ENCODE assay signal across 13 cellular contexts in the genomic region with DNA sequence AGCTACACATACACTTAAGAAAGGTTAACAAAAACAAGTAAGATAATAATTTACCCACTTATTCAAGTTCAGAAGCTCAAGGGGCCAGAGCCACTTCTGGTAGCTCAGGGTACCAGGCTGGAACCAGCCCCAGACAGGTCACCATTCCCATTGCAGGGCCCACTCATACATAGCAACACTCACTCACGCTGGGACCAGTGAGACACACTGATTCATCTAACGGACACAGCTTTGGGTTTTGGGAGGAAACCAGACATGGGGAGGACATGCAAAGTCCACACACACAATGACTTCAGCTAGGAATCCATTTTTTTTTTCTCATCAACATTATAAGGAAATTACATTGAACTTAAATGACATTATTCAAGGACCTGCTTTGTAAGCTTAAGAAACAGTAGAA.
"Had no signal": no experiment of that assay in that cellular context is flagged by ENCODE, and none has a peak within 500 bp of the region (broad histone marks: within the 10 kb centered on the region; RNA-seq: fewer than 3 reads in every experiment).

No MANE protein-coding gene starts in this region.

- ATAC-seq: activated naive CD4-positive, alpha-beta T cell treated with anti-CD3 and anti-CD28 coated beads, Interleukin-2, amount 50 U/mL, for 72 hours; foreskin keratinocyte; natural killer cell; sciatic nerve; stimulated activated memory B cell treated with anti-CD40 and anti-IgM and Interleukin-4, amounts not matched to agents 10 μg/mL and 1 μg/mL and 100 μg/mL, for 72 hours had no signal

- H3K9ac ChIP-seq: parathyroid adenoma had no signal

- H2AFZ ChIP-seq: hepatocyte, parathyroid adenoma had no signal

- H3K79me2 ChIP-seq: hepatocyte, parathyroid adenoma had no signal

- H3K4me3 Mint-ChIP-seq: activated CD4-positive, alpha-beta T cell treated with anti-CD3 and anti-CD28 coated beads, Interleukin-2, amount 10 ng/mL, durations not matched to agents 7 days and 5 days; activated T-cell treated with anti-CD3 and anti-CD28 coated beads, Interleukin-2, amount 50 U/mL, for 72 hours; natural killer cell; stimulated activated memory B cell treated with anti-CD40 and anti-IgM and Interleukin-4, amounts not matched to agents 10 μg/mL and 1 μg/mL and 100 μg/mL, for 72 hours had no signal

- H3K4me1 Mint-ChIP-seq: activated CD4-positive, alpha-beta T cell treated with anti-CD3 and anti-CD28 coated beads, Interleukin-2, amount 10 ng/mL, durations not matched to agents 7 days and 5 days; natural killer cell; stimulated activated memory B cell treated with anti-CD40 and anti-IgM and Interleukin-4, amounts not matched to agents 10 μg/mL and 1 μg/mL and 100 μg/mL, for 72 hours had no signal

- H3K27me3 ChIP-seq: foreskin keratinocyte, hepatocyte had no signal

- H3K36me3 Mint-ChIP-seq: activated naive CD4-positive, alpha-beta T cell treated with anti-CD3 and anti-CD28 coated beads, Interleukin-2, amount 50 U/mL, for 72 hours; natural killer cell; stimulated activated memory B cell treated with anti-CD40 and anti-IgM and Interleukin-4, amounts not matched to agents 10 μg/mL and 1 μg/mL and 100 μg/mL, for 72 hours had no signal

- H3K27ac Mint-ChIP-seq: activated CD4-positive, alpha-beta T cell treated with anti-CD3 and anti-CD28 coated beads, Interleukin-2, amount 10 ng/mL, durations not matched to agents 7 days and 5 days; activated naive CD4-positive, alpha-beta T cell treated with anti-CD3 and anti-CD28 coated beads, Interleukin-2, amount 50 U/mL, for 72 hours; activated T-cell treated with anti-CD3 and anti-CD28 coated beads, Interleukin-2, amount 50 U/mL, for 72 hours; natural killer cell; stimulated activated memory B cell treated with anti-CD40 and anti-IgM and Interleukin-4, amounts not matched to agents 10 μg/mL and 1 μg/mL and 100 μg/mL, for 72 hours had no signal

- H3K4me1 ChIP-seq: foreskin keratinocyte, parathyroid adenoma had no signal

- H3K27ac ChIP-seq: foreskin keratinocyte, hepatocyte, parathyroid adenoma had no signal

- H3K4me3 ChIP-seq: hepatocyte had no signal

- H3K9me3 Mint-ChIP-seq: activated CD4-positive, alpha-beta T cell treated with anti-CD3 and anti-CD28 coated beads, Interleukin-2, amount 10 ng/mL, durations not matched to agents 7 days and 5 days; activated naive CD4-positive, alpha-beta T cell treated with anti-CD3 and anti-CD28 coated beads, Interleukin-2, amount 50 U/mL, for 72 hours; activated T-cell treated with anti-CD3 and anti-CD28 coated beads, Interleukin-2, amount 50 U/mL, for 72 hours; stimulated activated memory B cell treated with anti-CD40 and anti-IgM and Interleukin-4, amounts not matched to agents 10 μg/mL and 1 μg/mL and 100 μg/mL, for 72 hours had no signal

- DNase-seq: activated CD4-positive, alpha-beta T cell treated with anti-CD3 and anti-CD28 coated beads, Interleukin-2, amount 10 ng/mL, durations not matched to agents 7 days and 5 days; activated CD8-positive, alpha-beta memory T cell treated with anti-CD3 and anti-CD28 coated beads, Interleukin-2, amount 50 U/mL, for 4 hours; activated gamma-delta T cell treated with Interleukin-2 at 50 U/mL for 16 hours; activated T-cell treated with anti-CD3 and anti-CD28 coated beads, Interleukin-2, amount 50 U/mL, for 72 hours; amniotic stem cell; foreskin keratinocyte; natural killer cell; stimulated activated CD4-positive, alpha-beta T cell treated with anti-CD3 and anti-CD28 coated beads, Interleukin-4, amount 100 ng/mL, for 24 hours had no signal

- H3K27me3 Mint-ChIP-seq: activated CD4-positive, alpha-beta T cell treated with anti-CD3 and anti-CD28 coated beads, Interleukin-2, amount 10 ng/mL, durations not matched to agents 7 days and 5 days; stimulated activated memory B cell treated with anti-CD40 and anti-IgM and Interleukin-4, amounts not matched to agents 10 μg/mL and 1 μg/mL and 100 μg/mL, for 72 hours had no signal

- H3K4me2 ChIP-seq: hepatocyte had no signal
